ENCODE assay signal across 7 cellular contexts in genomic region chr1:9712767-9713166, GRCh38.
DNase-seq lines count a peak whose midpoint lies in the region; ATAC-seq, FAIRE-seq and TF ChIP-seq lines count a peak whose summit lies in the region.
"Not testable (repeated sequence)": the region's sequence is repeated elsewhere in the genome, so short reads cannot be mapped to it uniquely, and the experiment has no call there.

No MANE protein-coding gene starts in this region.

- not testable (repeated sequence) for H3K9me3 Mint-ChIP-seq in T-helper 2 cell treated with Interferon-gamma antibody and Interleukin-4, amounts not matched to agents 5 μg/mL and 100 μg/mL, for 36 hours; activated CD8-positive, alpha-beta T cell treated with anti-CD3 and anti-CD28 coated beads for 36 hours; activated naive CD4-positive, alpha-beta T cell treated with anti-CD3 and anti-CD28 coated beads for 36 hours; naive thymus-derived CD8-positive, alpha-beta T cell

- TF ChIP-seq CTCF in DND-41 (IDR thresholded peaks at IDR 0.05; ENCODE audit: borderline replicate concordance, extremely low read depth, low read length, poor library complexity, severe bottlenecking); activated CD8-positive, alpha-beta T cell treated with anti-CD3 and anti-CD28 coated beads for 36 hours (IDR thresholded peaks at IDR 0.05); K562 (IDR thresholded peaks at IDR 0.05 in 2 of 3, conservative IDR thresholded peaks at IDR 0.05 in 1 of 3; ENCODE audit: insufficient read depth in 2 of 3, low read depth in 1 of 3, low read length in 3 of 3): not testable (repeated sequence)

- not testable (repeated sequence) for H3K27me3 Mint-ChIP-seq in T-helper 2 cell treated with Interferon-gamma antibody and Interleukin-4, amounts not matched to agents 5 μg/mL and 100 μg/mL, for 36 hours (ENCODE audit: low read depth); activated CD8-positive, alpha-beta T cell treated with anti-CD3 and anti-CD28 coated beads for 36 hours; activated naive CD4-positive, alpha-beta T cell treated with anti-CD3 and anti-CD28 coated beads for 36 hours (ENCODE audit: low read depth); naive thymus-derived CD8-positive, alpha-beta T cell

- in situ Hi-C loops in K562 (cut with MboI), result not testable (repeated sequence)

- peaks cover 82 to 96% (median 94%) of the 10 kb centered on the region in 11 experiments for H3K36me3 ChIP-seq in BLaER1 treated with 17β-estradiol and CSF1 and Interleukin-3, amounts not matched to agents 10 nM and 100 nM
- H3K36me3 ChIP-seq in DND-41 (ENCODE audit: insufficient read depth, low read length), result peaks cover 75% of the 10 kb centered on the region
- H3K36me3 ChIP-seq in K562 (ENCODE audit: control insufficient read depth, insufficient read depth, low read length), result peaks cover 10% of the 10 kb centered on the region; the same call in 2 of the 3 replicates

- H3K27ac ChIP-seq in BLaER1 treated with 17β-estradiol and CSF1 and Interleukin-3, amounts not matched to agents 10 nM and 100 nM, result not testable (repeated sequence)
- peak overlapping the region; percentile 31; the same call in 1 of the 2 replicates for H3K27ac ChIP-seq in DND-41 (ENCODE audit: low read length)
- H3K27ac ChIP-seq in K562 (ENCODE audit: extremely low read depth, low read depth, low read length), result peak overlapping the region; percentile 44; the same call in 1 of the 3 replicates

- H3K4me3 Mint-ChIP-seq in T-helper 2 cell treated with Interferon-gamma antibody and Interleukin-4, amounts not matched to agents 5 μg/mL and 100 μg/mL, for 36 hours; activated CD8-positive, alpha-beta T cell treated with anti-CD3 and anti-CD28 coated beads for 36 hours; activated naive CD4-positive, alpha-beta T cell treated with anti-CD3 and anti-CD28 coated beads for 36 hours: not testable (repeated sequence)
- peak overlapping the region in 9 of 10 donors; percentile 10 to 72 (median 41) for H3K4me3 Mint-ChIP-seq in naive thymus-derived CD8-positive, alpha-beta T cell

- TF ChIP-seq POLR2A in K562 (conservative IDR thresholded peaks at IDR 0.05), result not testable (repeated sequence)

- not testable (repeated sequence) for H3K4me3 ChIP-seq in BLaER1 treated with 17β-estradiol and CSF1 and Interleukin-3, amounts not matched to agents 10 nM and 100 nM; DND-41 (ENCODE audit: low read depth in 1 of 2, low read length in 2 of 2); K562

- not testable (repeated sequence) for BruUV-seq in K562 (replicated peaks; lab: Mats Ljungman, UMichigan)

- peak overlapping the region in 8 of 11 experiments; percentile 1 to 98 (median 27); a peak in 9 of 22 replicates for H3K4me2 ChIP-seq in BLaER1 treated with 17β-estradiol and CSF1 and Interleukin-3, amounts not matched to agents 10 nM and 100 nM
- not testable (repeated sequence) for H3K4me2 ChIP-seq in DND-41 (ENCODE audit: insufficient read depth, low read length)
- 0 out of 2 replicates have a peak overlapping the region, but pooled peaks have one; percentile 4 for H3K4me2 ChIP-seq in K562 (ENCODE audit: insufficient read depth, low read length)

- not testable (repeated sequence) for H3K9me3 ChIP-seq in BLaER1 treated with 17β-estradiol and CSF1 and Interleukin-3, amounts not matched to agents 10 nM and 100 nM (replicated peaks in 1 of 11); DND-41 (ENCODE audit: insufficient read depth, low read length, severe bottlenecking); K562 (replicated peaks; ENCODE audit: control insufficient read depth, insufficient read depth, low read depth, low read length)

- CTCF ChIA-PET in activated CD8-positive, alpha-beta T cell treated with anti-CD3 and anti-CD28 coated beads for 36 hours (lab: Charles Lee), result interaction anchor here (0.9 to 1.0 kb wide), 2 partner anchors 18 to 25 kb away, joined by 3 read pairs; no protein-coding TSS in a partner anchor
- CTCF ChIA-PET in activated naive CD4-positive, alpha-beta T cell treated with anti-CD3 and anti-CD28 coated beads for 36 hours (lab: Charles Lee), result interaction anchor here (1.0 to 14.9 kb wide), 2 partner anchors 9 to 84 kb away, joined by 4 to 134 read pairs; no protein-coding TSS in a partner anchor
- CTCF ChIA-PET in K562 (lab: Yijun Ruan, JAX; ENCODE audit: low intra/inter-chr PET ratio), result not testable (repeated sequence)

- peaks cover 62% of the 10 kb centered on the region for H3K79me2 ChIP-seq in DND-41 (ENCODE audit: insufficient read depth, low read length)
- peaks cover 13% of the 10 kb centered on the region for H3K79me2 ChIP-seq in K562 (ENCODE audit: control insufficient read depth, insufficient read depth, low read length)

- ATAC-seq in DND-41 (ENCODE audit: insufficient read depth, low read depth); activated CD8-positive, alpha-beta T cell treated with anti-CD3 and anti-CD28 coated beads for 36 hours; K562; naive thymus-derived CD8-positive, alpha-beta T cell: not testable (repeated sequence)

- TF ChIP-seq EP300 in K562 (IDR thresholded peaks at IDR 0.05; ENCODE audit: low read length), result not testable (repeated sequence)

- FAIRE-seq in K562 (lab: Jason Lieb, UNC), result not testable (repeated sequence)

- WGBS in K562 (ENCODE audit: insufficient coverage, low coverage, missing lambda C conversion rate), result 44% methylated on average over 7 of the region's 7 CpGs

- not testable (repeated sequence) for H3K9me1 ChIP-seq in K562 (ENCODE audit: control insufficient read depth, insufficient read depth, low read length)

- not testable (repeated sequence) for TF ChIP-seq RAD21 in K562 (CRISPR knock-in tag; conservative IDR thresholded peaks at IDR 0.05 in 1 of 2, IDR thresholded peaks at IDR 0.05 in 1 of 2)

- not testable (repeated sequence) for H3K27me3 ChIP-seq in BLaER1 treated with 17β-estradiol and CSF1 and Interleukin-3, amounts not matched to agents 10 nM and 100 nM; DND-41 (ENCODE audit: insufficient read depth, low read length, poor library complexity); K562 (ENCODE audit: control insufficient read depth in 2 of 2, insufficient read depth in 2 of 2, low read length in 2 of 2)

- POLR2A ChIA-PET in activated CD8-positive, alpha-beta T cell treated with anti-CD3 and anti-CD28 coated beads for 36 hours (lab: Charles Lee), result interaction anchor here (0.6 to 11.0 kb wide), 3 partner anchors 10 to 84 kb away, joined by 3 to 142 read pairs (median 5); no protein-coding TSS in a partner anchor
- POLR2A ChIA-PET in K562 (lab: Yijun Ruan, JAX), result interaction anchor here (1.0 kb wide), 1 partner anchor 57 kb away, joined by 3 read pairs; no protein-coding TSS in a partner anchor
- POLR2A ChIA-PET in naive thymus-derived CD8-positive, alpha-beta T cell (lab: Charles Lee), result interaction anchor here (1.0 to 46.6 kb wide), 6 partner anchors 12 to 85 kb away, joined by 3 to 1258 read pairs (median 992); partner anchors contain the start of gene PIK3CD

- peaks cover 33% of the 10 kb centered on the region for H3K4me1 Mint-ChIP-seq in T-helper 2 cell treated with Interferon-gamma antibody and Interleukin-4, amounts not matched to agents 5 μg/mL and 100 μg/mL, for 36 hours (ENCODE audit: low read depth)
- peaks cover 54% of the 10 kb centered on the region for H3K4me1 Mint-ChIP-seq in activated CD8-positive, alpha-beta T cell treated with anti-CD3 and anti-CD28 coated beads for 36 hours (ENCODE audit: low read depth)
- H3K4me1 Mint-ChIP-seq in activated naive CD4-positive, alpha-beta T cell treated with anti-CD3 and anti-CD28 coated beads for 36 hours (ENCODE audit: low read depth), result peaks cover 51% of the 10 kb centered on the region
- peaks cover 20 to 73% (median 67%) of the 10 kb centered on the region in 4 donors for H3K4me1 Mint-ChIP-seq in naive thymus-derived CD8-positive, alpha-beta T cell

- peak overlapping the region; percentile 67 for H3K27ac Mint-ChIP-seq in T-helper 2 cell treated with Interferon-gamma antibody and Interleukin-4, amounts not matched to agents 5 μg/mL and 100 μg/mL, for 36 hours
- peak overlapping the region; percentile 67 for H3K27ac Mint-ChIP-seq in activated CD8-positive, alpha-beta T cell treated with anti-CD3 and anti-CD28 coated beads for 36 hours
- H3K27ac Mint-ChIP-seq in activated naive CD4-positive, alpha-beta T cell treated with anti-CD3 and anti-CD28 coated beads for 36 hours, result peak overlapping the region; percentile 24
- H3K27ac Mint-ChIP-seq in naive thymus-derived CD8-positive, alpha-beta T cell, result peak overlapping the region; percentile 71 to 94 (median 84)

- peaks cover 63 to 100% (median 94%) of the 10 kb centered on the region in 11 experiments for H4K20me1 ChIP-seq in BLaER1 treated with 17β-estradiol and CSF1 and Interleukin-3, amounts not matched to agents 10 nM and 100 nM
- not testable (repeated sequence) for H4K20me1 ChIP-seq in DND-41 (ENCODE audit: insufficient read depth, low read length); K562 (replicated peaks; ENCODE audit: control insufficient read depth, insufficient read depth, low read length)

- DNase-seq in DND-41; T-helper 2 cell treated with Interferon-gamma antibody and Interleukin-4, amounts not matched to agents 5 μg/mL and 100 μg/mL, for 36 hours (ENCODE audit: low spot score); activated CD8-positive, alpha-beta T cell treated with anti-CD3 and anti-CD28 coated beads for 36 hours; activated naive CD4-positive, alpha-beta T cell treated with anti-CD3 and anti-CD28 coated beads for 36 hours; naive thymus-derived CD8-positive, alpha-beta T cell: not testable (repeated sequence)
- DNase-seq in K562 (ENCODE audit: extremely low read depth in 1 of 4, low spot score in 3 of 4), result peak in 1 of 4 experiments; percentile 43

- H2AFZ ChIP-seq in DND-41 (ENCODE audit: low read depth, low read length), result not testable (repeated sequence)
- peak overlapping the region; percentile 46 for H2AFZ ChIP-seq in K562 (ENCODE audit: low read depth, low read length)

- peaks cover 34 to 84% (median 73%) of the 10 kb centered on the region in 10 experiments for H3K4me1 ChIP-seq in BLaER1 treated with 17β-estradiol and CSF1 and Interleukin-3, amounts not matched to agents 10 nM and 100 nM
- H3K4me1 ChIP-seq in DND-41 (ENCODE audit: insufficient read depth, low read length), result peaks cover 31% of the 10 kb centered on the region
- H3K4me1 ChIP-seq in K562 (replicated peaks in 1 of 2; ENCODE audit: control insufficient read depth in 2 of 2, insufficient read depth in 2 of 2, low read length in 2 of 2), result peaks cover 36 to 53% of the 10 kb centered on the region in 2 experiments

- H3K9ac ChIP-seq in BLaER1 treated with 17β-estradiol and CSF1 and Interleukin-3, amounts not matched to agents 10 nM and 100 nM, result peak overlapping the region in 3 of 11 experiments; percentile 8 to 19 (median 18); a peak in 2 of 22 replicates
- H3K9ac ChIP-seq in DND-41 (ENCODE audit: low read depth, low read length), result not testable (repeated sequence)
- peak overlapping the region in 1 of 2 experiments; percentile 41; a peak in 1 of 4 replicates for H3K9ac ChIP-seq in K562 (ENCODE audit: insufficient read depth in 1 of 2, low read depth in 2 of 2, low read length in 2 of 2)

- peaks cover 66% of the 10 kb centered on the region for H3K36me3 Mint-ChIP-seq in T-helper 2 cell treated with Interferon-gamma antibody and Interleukin-4, amounts not matched to agents 5 μg/mL and 100 μg/mL, for 36 hours (ENCODE audit: low read depth)
- H3K36me3 Mint-ChIP-seq in activated CD8-positive, alpha-beta T cell treated with anti-CD3 and anti-CD28 coated beads for 36 hours (ENCODE audit: low read depth), result peaks cover 63% of the 10 kb centered on the region
- peaks cover 44% of the 10 kb centered on the region for H3K36me3 Mint-ChIP-seq in activated naive CD4-positive, alpha-beta T cell treated with anti-CD3 and anti-CD28 coated beads for 36 hours (ENCODE audit: low read depth)
- peaks cover 5 to 80% (median 35%) of the 10 kb centered on the region in 3 donors for H3K36me3 Mint-ChIP-seq in naive thymus-derived CD8-positive, alpha-beta T cell

- intact Hi-C loops in activated CD8-positive, alpha-beta T cell treated with anti-CD3 and anti-CD28 coated beads for 36 hours (cut with micrococcal nuclease); activated naive CD4-positive, alpha-beta T cell treated with anti-CD3 and anti-CD28 coated beads for 36 hours (cut with micrococcal nuclease); K562 (cut with micrococcal nuclease): not testable (repeated sequence)

Comparison
In these comparisons a context has a peak if more than half of its experiments do, and no peak if none do; other contexts are left out.
1. H3K27ac Mint-ChIP-seq: peak in every context shown above with its lines; median percentile 84 in naive thymus-derived CD8-positive, alpha-beta T cell; 67 in T-helper 2 cell treated with Interferon-gamma antibody and Interleukin-4, amounts not matched to agents 5 μg/mL and 100 μg/mL, for 36 hours; 67 in activated CD8-positive, alpha-beta T cell treated with anti-CD3 and anti-CD28 coated beads for 36 hours; 24 in activated naive CD4-positive, alpha-beta T cell treated with anti-CD3 and anti-CD28 coated beads for 36 hours.